Comparison of ENCODE assay signal across 8 cellular contexts in the genomic region with DNA sequence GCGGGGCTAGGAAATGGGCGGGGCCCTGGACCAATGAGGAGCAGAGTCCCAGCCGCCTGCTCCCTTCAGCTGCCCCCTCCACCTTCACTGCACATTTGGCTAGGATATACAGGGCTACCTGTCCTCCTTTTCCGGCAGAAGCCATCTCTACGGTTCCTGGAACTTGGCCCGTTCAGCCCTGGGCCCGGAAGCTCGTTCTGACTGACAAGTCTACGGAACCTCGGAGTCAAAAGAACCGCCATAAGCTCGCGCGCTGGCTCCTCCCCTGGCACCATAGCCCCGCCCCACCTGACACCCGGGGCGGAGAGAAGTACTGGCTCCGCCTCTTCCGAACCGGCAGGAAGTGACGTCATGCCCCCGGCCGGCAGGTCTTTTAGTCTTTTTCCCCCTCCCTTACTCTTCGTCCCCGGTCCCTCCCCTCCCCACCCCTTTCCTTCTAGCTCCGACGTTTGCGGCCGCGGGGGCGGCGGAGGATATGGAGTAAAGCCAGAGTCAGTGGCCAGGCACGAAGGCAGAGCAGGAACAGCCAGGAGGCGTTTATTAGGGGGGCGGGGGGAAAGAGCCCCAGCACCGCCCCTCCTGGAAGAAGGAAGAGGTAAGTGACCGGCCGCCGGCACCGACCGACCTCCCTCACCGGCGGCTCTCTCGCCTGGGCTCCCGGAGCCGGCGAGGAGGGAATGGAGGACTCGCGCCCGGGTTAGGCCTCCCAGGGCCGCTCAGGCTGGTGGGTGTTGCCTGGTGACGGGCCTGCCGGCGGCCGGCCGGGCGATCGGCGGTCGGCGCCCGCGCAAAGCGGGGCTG. TPM values are rescaled to one million over a fixed set of nuclear protein-coding genes. Genes with fewer than 3 reads are reported as not detected.
DNase-seq lines count a peak whose midpoint lies in the region; ATAC-seq and TF ChIP-seq lines count a peak whose summit lies in the region.

A gene (minus strand): TSS at position 278 of the 801 bp plus-strand sequence. CDS start 3 bp downstream, at position 275.
A gene with protein sequence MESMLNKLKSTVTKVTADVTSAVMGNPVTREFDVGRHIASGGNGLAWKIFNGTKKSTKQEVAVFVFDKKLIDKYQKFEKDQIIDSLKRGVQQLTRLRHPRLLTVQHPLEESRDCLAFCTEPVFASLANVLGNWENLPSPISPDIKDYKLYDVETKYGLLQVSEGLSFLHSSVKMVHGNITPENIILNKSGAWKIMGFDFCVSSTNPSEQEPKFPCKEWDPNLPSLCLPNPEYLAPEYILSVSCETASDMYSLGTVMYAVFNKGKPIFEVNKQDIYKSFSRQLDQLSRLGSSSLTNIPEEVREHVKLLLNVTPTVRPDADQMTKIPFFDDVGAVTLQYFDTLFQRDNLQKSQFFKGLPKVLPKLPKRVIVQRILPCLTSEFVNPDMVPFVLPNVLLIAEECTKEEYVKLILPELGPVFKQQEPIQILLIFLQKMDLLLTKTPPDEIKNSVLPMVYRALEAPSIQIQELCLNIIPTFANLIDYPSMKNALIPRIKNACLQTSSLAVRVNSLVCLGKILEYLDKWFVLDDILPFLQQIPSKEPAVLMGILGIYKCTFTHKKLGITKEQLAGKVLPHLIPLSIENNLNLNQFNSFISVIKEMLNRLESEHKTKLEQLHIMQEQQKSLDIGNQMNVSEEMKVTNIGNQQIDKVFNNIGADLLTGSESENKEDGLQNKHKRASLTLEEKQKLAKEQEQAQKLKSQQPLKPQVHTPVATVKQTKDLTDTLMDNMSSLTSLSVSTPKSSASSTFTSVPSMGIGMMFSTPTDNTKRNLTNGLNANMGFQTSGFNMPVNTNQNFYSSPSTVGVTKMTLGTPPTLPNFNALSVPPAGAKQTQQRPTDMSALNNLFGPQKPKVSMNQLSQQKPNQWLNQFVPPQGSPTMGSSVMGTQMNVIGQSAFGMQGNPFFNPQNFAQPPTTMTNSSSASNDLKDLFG (plus strand): TSS at position 376 of the 801 bp plus-strand sequence. CDS start 15,794 bp downstream, outside the sequence.

- peaks cover 45% of the 10 kb centered on the region for H3K79me2 ChIP-seq in GM23338 (replicated peaks; ENCODE audit: insufficient read depth)

- TF ChIP-seq CTCF in GM23338 (conservative IDR thresholded peaks at IDR 0.05; ENCODE audit: low read depth in 2 of 2): no peak

- H3K9me3 Mint-ChIP-seq in GM23338 (no peaks in the 10 kb centered on the region), naive B cell (no peaks in the 10 kb centered on the region)
- no peaks in the 10 kb centered on the region for H3K9me3 Mint-ChIP-seq in activated T-helper 17 cell treated with anti-CD3 and anti-CD28 coated beads, Interleukin-2, amount 50 U/mL, for 72 hours
- no peaks in the 10 kb centered on the region for H3K9me3 Mint-ChIP-seq in stimulated activated effector memory CD8-positive, alpha-beta T cell treated with anti-CD3 and anti-CD28 coated beads, Interleukin-12 subunit alpha, Interleukin-12 subunit beta, amount 100 ng/mL, for 72 hours

- peak; percentile 89 for ATAC-seq in GM23338
- peak; percentile 94 for ATAC-seq in activated T-helper 17 cell treated with anti-CD3 and anti-CD28 coated beads, Interleukin-2, amount 50 U/mL, for 72 hours (replicated peaks)
- ATAC-seq in naive B cell (ENCODE audit: low read depth in 2 of 2): peak; percentile 87
- ATAC-seq in stimulated activated effector memory CD8-positive, alpha-beta T cell treated with anti-CD3 and anti-CD28 coated beads, Interleukin-12 subunit alpha, Interleukin-12 subunit beta, amount 100 ng/mL, for 72 hours: peak; percentile 91

- peaks cover 9% of the 10 kb centered on the region; the same call in 1 of the 2 replicates for H4K20me1 ChIP-seq in GM23338 (replicated peaks; ENCODE audit: insufficient read depth)

- H3K27me3 Mint-ChIP-seq in GM23338 (ENCODE audit: insufficient read depth, low read depth, poor library complexity): peaks cover 8% of the 10 kb centered on the region
- no peaks in the 10 kb centered on the region for H3K27me3 Mint-ChIP-seq in activated T-helper 17 cell treated with anti-CD3 and anti-CD28 coated beads, Interleukin-2, amount 50 U/mL, for 72 hours
- H3K27me3 Mint-ChIP-seq in naive B cell: no peaks in the 10 kb centered on the region

- DNase-seq in Daoy (ENCODE audit: low read depth): peak; percentile 97
- peak; percentile 96 for DNase-seq in GM23338 (ENCODE audit: low spot score)
- DNase-seq in Kasumi-1 (lab: John Stamatoyannopoulos, UW): peak; percentile 95 to 96
- DNase-seq in RKO (ENCODE audit: low spot score): peak; percentile 96
- DNase-seq in fibroblast of gingiva (ENCODE audit: low read depth): peak; percentile 98
- DNase-seq in naive B cell: peak; percentile 95
- peak; percentile 95 to 98 for DNase-seq in stimulated activated effector memory CD8-positive, alpha-beta T cell treated with anti-CD3 and anti-CD28 coated beads, Interleukin-12 subunit alpha, Interleukin-12 subunit beta, amount 100 ng/mL, for 72 hours (ENCODE audit: low spot score in 2 of 2)

- H3K27ac Mint-ChIP-seq in GM23338: peak within 1 kb of the TSS; percentile 99
- H3K27ac Mint-ChIP-seq in activated T-helper 17 cell treated with anti-CD3 and anti-CD28 coated beads, Interleukin-2, amount 50 U/mL, for 72 hours: peak within 1 kb of the TSS; percentile 92
- H3K27ac Mint-ChIP-seq in naive B cell: peak within 1 kb of the TSS; percentile 95 to 99 (median 98)
- peak within 1 kb of the TSS; percentile 98 for H3K27ac Mint-ChIP-seq in stimulated activated effector memory CD8-positive, alpha-beta T cell treated with anti-CD3 and anti-CD28 coated beads, Interleukin-12 subunit alpha, Interleukin-12 subunit beta, amount 100 ng/mL, for 72 hours

- peak within 1 kb of the TSS; percentile 99 for H2AFZ ChIP-seq in GM23338

- peaks cover 18% of the 10 kb centered on the region for H3K4me1 ChIP-seq in GM23338 (ENCODE audit: insufficient read depth)

- H3K4me1 Mint-ChIP-seq in GM23338 (peaks cover 18% of the 10 kb centered on the region), naive B cell (peaks cover 15 to 29% (median 26%) of the 10 kb centered on the region in 3 donors)
- H3K4me1 Mint-ChIP-seq in activated T-helper 17 cell treated with anti-CD3 and anti-CD28 coated beads, Interleukin-2, amount 50 U/mL, for 72 hours: peaks cover 19% of the 10 kb centered on the region
- H3K4me1 Mint-ChIP-seq in stimulated activated effector memory CD8-positive, alpha-beta T cell treated with anti-CD3 and anti-CD28 coated beads, Interleukin-12 subunit alpha, Interleukin-12 subunit beta, amount 100 ng/mL, for 72 hours: peaks cover 26% of the 10 kb centered on the region

- H3K4me3 ChIP-seq in GM23338: peak within 1 kb of the TSS; percentile 84

- no peaks in the 10 kb centered on the region for H3F3A ChIP-seq in GM23338 (replicated peaks; ENCODE audit: low read depth)

- H3K9me2 ChIP-seq in GM23338 (ENCODE audit: insufficient read depth): no peaks in the 10 kb centered on the region

- H3K27me3 ChIP-seq in GM23338 (ENCODE audit: insufficient read depth): no peaks in the 10 kb centered on the region

- H3K4me3 Mint-ChIP-seq in GM23338 (peak within 1 kb of the TSS; percentile 99), naive B cell (peak within 1 kb of the TSS; percentile 95 to 100 (median 98))
- peak within 1 kb of the TSS; percentile 94 for H3K4me3 Mint-ChIP-seq in activated T-helper 17 cell treated with anti-CD3 and anti-CD28 coated beads, Interleukin-2, amount 50 U/mL, for 72 hours
- H3K4me3 Mint-ChIP-seq in stimulated activated effector memory CD8-positive, alpha-beta T cell treated with anti-CD3 and anti-CD28 coated beads, Interleukin-12 subunit alpha, Interleukin-12 subunit beta, amount 100 ng/mL, for 72 hours: peak within 1 kb of the TSS; percentile 99

- peak within 1 kb of the TSS; percentile 94 for H3K4me2 ChIP-seq in GM23338

- H3K36me3 ChIP-seq in GM23338 (ENCODE audit: insufficient read depth): no peaks in the 10 kb centered on the region

- peak within 1 kb of the TSS; percentile 97 for H3K27ac ChIP-seq in GM23338 (ENCODE audit: low read depth)

- H3K36me3 Mint-ChIP-seq in GM23338 (ENCODE audit: low read depth) (no peaks in the 10 kb centered on the region; the same call in 2 of the 3 replicates), naive B cell (no peaks in the 10 kb centered on the region)
- H3K36me3 Mint-ChIP-seq in activated T-helper 17 cell treated with anti-CD3 and anti-CD28 coated beads, Interleukin-2, amount 50 U/mL, for 72 hours (ENCODE audit: low read depth): no peaks in the 10 kb centered on the region
- no peaks in the 10 kb centered on the region for H3K36me3 Mint-ChIP-seq in stimulated activated effector memory CD8-positive, alpha-beta T cell treated with anti-CD3 and anti-CD28 coated beads, Interleukin-12 subunit alpha, Interleukin-12 subunit beta, amount 100 ng/mL, for 72 hours

RNA-seq across cellular contexts. Expression of the first gene that starts in this region (rescaled TPM):
- 1.1 and 2.4 TPM in 2 replicates for total RNA-seq in Daoy (2014; rRNA removed; shearing (Covaris generic))
- 2.2 and 2.5 TPM in 2 replicates for total RNA-seq in GM23338 (2014; rRNA removed; shearing (Covaris generic))
- polyA plus RNA-seq in GM23338 (2016; fragmentation: Nextera tagmentation; extraction: Ambion mirVana) (9.4 and 10.2 TPM in 2 replicates), naive B cell (ENCODE audit: low read depth in 6 of 6) (1 to 10 TPM in 3 of 6 donors, under 1 TPM in 1, not detected in 2; 0.62 to 2.0 (median 1.2) TPM)
- 1 to 10 TPM; 2.4 TPM for total RNA-seq in activated T-helper 17 cell treated with anti-CD3 and anti-CD28 coated beads, Interleukin-2, amount 50 U/mL, for 72 hours

RNA-seq across cellular contexts. Expression of the second gene that starts in this region (rescaled TPM):
- total RNA-seq in Daoy (2014; rRNA removed; shearing (Covaris generic)): 33.9 and 39.3 TPM in 2 replicates
- 57.5 and 61.2 TPM in 2 replicates for total RNA-seq in GM23338 (2014; rRNA removed; shearing (Covaris generic))
- polyA plus RNA-seq in GM23338 (2016; fragmentation: Nextera tagmentation; extraction: Ambion mirVana) (15.0 and 15.2 TPM in 2 replicates), naive B cell (ENCODE audit: low read depth in 6 of 6) (10 to 100 TPM; 18.9 to 25.1 (median 21.7) TPM)
- total RNA-seq in activated T-helper 17 cell treated with anti-CD3 and anti-CD28 coated beads, Interleukin-2, amount 50 U/mL, for 72 hours: 10 to 100 TPM; 18.7 to 31.2 TPM

Comparison
In these comparisons a context has a peak if more than half of its experiments do, and no peak if none do; other contexts are left out.
1. Peak in every context shown above with its lines: DNase-seq, ATAC-seq, H3K4me3 ChIP-seq and H3K27ac ChIP-seq.